ENCODE assay signal across 8 cellular contexts in the genomic region with DNA sequence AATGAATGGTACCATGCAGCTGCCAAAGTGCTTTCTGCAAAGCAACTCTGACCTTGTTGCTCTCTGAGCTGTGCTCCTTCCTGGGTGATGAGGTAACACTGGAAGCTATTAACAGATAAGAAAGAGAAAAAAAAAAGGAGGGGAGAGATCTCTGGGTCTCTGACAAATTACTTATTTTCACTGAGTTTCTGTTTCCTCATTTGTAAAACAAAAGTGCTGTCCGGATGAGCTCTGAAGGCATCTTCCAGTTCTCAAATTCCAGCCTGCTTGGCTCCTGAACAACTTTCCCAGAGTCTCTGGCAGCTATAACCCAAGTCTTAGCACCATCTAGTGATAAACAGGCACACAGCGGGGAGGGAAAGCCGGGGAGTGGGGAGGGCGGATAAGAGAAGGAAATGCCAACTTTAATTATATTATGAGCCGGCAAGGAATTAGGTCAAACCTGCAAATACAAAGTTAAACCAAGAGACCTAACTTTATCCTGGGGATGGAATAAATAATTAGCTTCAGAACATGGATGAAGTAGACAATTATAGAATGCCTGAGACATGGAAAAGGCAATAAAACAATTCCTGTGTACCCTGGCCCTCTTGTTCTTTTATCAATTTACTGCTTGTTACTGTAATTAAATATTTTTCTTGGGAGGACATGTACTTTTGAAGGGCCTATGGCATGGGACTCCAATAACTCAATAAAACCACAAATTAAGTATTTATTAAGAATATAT.
DNase-seq lines count a peak whose midpoint lies in the region; ATAC-seq, FAIRE-seq and TF ChIP-seq lines count a peak whose summit lies in the region.

No MANE protein-coding gene starts in this region.

- no peaks in the 10 kb centered on the region for H3K9me3 Mint-ChIP-seq in neural crest cell

- peak in 10 of 14 donors; percentile 1 to 35 (median 18) for DNase-seq in C1 segment of cervical spinal cord (lab: John Stamatoyannopoulos, UW)
- DNase-seq in HK-2 (ENCODE audit: unreplicated experiment): peak; percentile 61
- peak; percentile 79 for DNase-seq in fibroblast of mammary gland (ENCODE audit: low read depth)
- DNase-seq in neural crest cell (ENCODE audit: low read depth, low spot score): peak; percentile 25
- no peak for DNase-seq in GM12892 (ENCODE audit: insufficient read length)
- no peak for DNase-seq in cortex of kidney (lab: John Stamatoyannopoulos, UW)

- TF ChIP-seq POLR2A in GM12892 (IDR thresholded peaks at IDR 0.05; ENCODE audit: low read depth, low read length): no peak

- ATAC-seq in SK-N-SH treated with all-trans-retinoic acid at 6 μM for 48 hours: peak; percentile 99
- no peak for ATAC-seq in HG03342 (IDR thresholded peaks at IDR 0.05; ENCODE audit: unreplicated experiment)

- peaks cover 23% of the 10 kb centered on the region for H3K4me1 Mint-ChIP-seq in neural crest cell

- H3K36me3 Mint-ChIP-seq in neural crest cell (ENCODE audit: low read depth): no peaks in the 10 kb centered on the region

- H3K4me3 ChIP-seq in fibroblast of mammary gland (ENCODE audit: control insufficient read depth, low read depth, low read length): no peak overlapping the region

- no peak overlapping the region for H3K27ac Mint-ChIP-seq in neural crest cell (ENCODE audit: unreplicated experiment)

- no peaks in the 10 kb centered on the region for H3K27me3 Mint-ChIP-seq in neural crest cell (ENCODE audit: low read depth)

- H3K4me3 Mint-ChIP-seq in neural crest cell: no peak overlapping the region

- no peak for FAIRE-seq in GM12892 (lab: Jason Lieb, UNC)

- peak; percentile 64 for TF ChIP-seq CTCF in fibroblast of mammary gland (conservative IDR thresholded peaks at IDR 0.05; ENCODE audit: control insufficient read depth, insufficient read depth, low read depth, low read length)
- peak; percentile 62 for TF ChIP-seq CTCF in neural crest cell (conservative IDR thresholded peaks at IDR 0.05)

TF ChIP-seq in SK-N-SH treated with all-trans-retinoic acid at 6 μM for 48 hours, 23 proteins besides CTCF, POLR2A, EP300 and RAD21:
- TF ChIP-seq ESRRG (CRISPR knock-in tag; IDR thresholded peaks at IDR 0.05): no peak
- TF ChIP-seq, protein P1, sequence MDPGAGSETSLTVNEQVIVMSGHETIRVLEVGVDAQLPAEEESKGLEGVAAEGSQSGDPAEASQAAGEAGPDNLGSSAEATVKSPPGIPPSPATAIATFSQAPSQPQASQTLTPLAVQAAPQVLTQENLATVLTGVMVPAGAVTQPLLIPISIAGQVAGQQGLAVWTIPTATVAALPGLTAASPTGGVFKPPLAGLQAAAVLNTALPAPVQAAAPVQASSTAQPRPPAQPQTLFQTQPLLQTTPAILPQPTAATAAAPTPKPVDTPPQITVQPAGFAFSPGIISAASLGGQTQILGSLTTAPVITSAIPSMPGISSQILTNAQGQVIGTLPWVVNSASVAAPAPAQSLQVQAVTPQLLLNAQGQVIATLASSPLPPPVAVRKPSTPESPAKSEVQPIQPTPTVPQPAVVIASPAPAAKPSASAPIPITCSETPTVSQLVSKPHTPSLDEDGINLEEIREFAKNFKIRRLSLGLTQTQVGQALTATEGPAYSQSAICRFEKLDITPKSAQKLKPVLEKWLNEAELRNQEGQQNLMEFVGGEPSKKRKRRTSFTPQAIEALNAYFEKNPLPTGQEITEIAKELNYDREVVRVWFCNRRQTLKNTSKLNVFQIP (CRISPR knock-in tag; IDR thresholded peaks at IDR 0.05; ENCODE audit: borderline replicate concordance, low read depth): no peak
- TF ChIP-seq OSR1 (CRISPR knock-in tag; IDR thresholded peaks at IDR 0.05): no peak
- TF ChIP-seq TOX (CRISPR knock-in tag; IDR thresholded peaks at IDR 0.05; ENCODE audit: borderline replicate concordance): no peak
- TF ChIP-seq, protein P2, sequence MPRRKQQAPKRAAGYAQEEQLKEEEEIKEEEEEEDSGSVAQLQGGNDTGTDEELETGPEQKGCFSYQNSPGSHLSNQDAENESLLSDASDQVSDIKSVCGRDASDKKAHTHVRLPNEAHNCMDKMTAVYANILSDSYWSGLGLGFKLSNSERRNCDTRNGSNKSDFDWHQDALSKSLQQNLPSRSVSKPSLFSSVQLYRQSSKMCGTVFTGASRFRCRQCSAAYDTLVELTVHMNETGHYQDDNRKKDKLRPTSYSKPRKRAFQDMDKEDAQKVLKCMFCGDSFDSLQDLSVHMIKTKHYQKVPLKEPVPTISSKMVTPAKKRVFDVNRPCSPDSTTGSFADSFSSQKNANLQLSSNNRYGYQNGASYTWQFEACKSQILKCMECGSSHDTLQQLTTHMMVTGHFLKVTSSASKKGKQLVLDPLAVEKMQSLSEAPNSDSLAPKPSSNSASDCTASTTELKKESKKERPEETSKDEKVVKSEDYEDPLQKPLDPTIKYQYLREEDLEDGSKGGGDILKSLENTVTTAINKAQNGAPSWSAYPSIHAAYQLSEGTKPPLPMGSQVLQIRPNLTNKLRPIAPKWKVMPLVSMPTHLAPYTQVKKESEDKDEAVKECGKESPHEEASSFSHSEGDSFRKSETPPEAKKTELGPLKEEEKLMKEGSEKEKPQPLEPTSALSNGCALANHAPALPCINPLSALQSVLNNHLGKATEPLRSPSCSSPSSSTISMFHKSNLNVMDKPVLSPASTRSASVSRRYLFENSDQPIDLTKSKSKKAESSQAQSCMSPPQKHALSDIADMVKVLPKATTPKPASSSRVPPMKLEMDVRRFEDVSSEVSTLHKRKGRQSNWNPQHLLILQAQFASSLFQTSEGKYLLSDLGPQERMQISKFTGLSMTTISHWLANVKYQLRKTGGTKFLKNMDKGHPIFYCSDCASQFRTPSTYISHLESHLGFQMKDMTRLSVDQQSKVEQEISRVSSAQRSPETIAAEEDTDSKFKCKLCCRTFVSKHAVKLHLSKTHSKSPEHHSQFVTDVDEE (CRISPR knock-in tag; IDR thresholded peaks at IDR 0.05): no peak
- no peak for TF ChIP-seq ISL1 (CRISPR knock-in tag; IDR thresholded peaks at IDR 0.05)
- peak; percentile 18; the same call in 1 of the 2 replicates for TF ChIP-seq PATZ1 (CRISPR knock-in tag; IDR thresholded peaks at IDR 0.05; ENCODE audit: borderline replicate concordance)
TF ChIP-seq in SK-N-SH treated with all-trans-retinoic acid at 6 μM for 48 hours: peak in this region for 1.

Comparison
In these comparisons a context has a peak if more than half of its experiments do, and no peak if none do; other contexts are left out.
1. DNase-seq: peak in C1 segment of cervical spinal cord (10 of 14), HK-2 (single experiment), fibroblast of mammary gland (single experiment) and neural crest cell (single experiment); none in GM12892 (single experiment) and cortex of kidney (single experiment).